Comparison of ENCODE assay signal across 8 cellular contexts in genomic region chr4:101169044-101170014, GRCh38.
DNase-seq lines count a peak whose midpoint lies in the region; ATAC-seq and TF ChIP-seq lines count a peak whose summit lies in the region.

No MANE protein-coding gene starts in this region.

- no peaks in the 10 kb centered on the region for H3K36me3 Mint-ChIP-seq in immature natural killer cell

- no peak overlapping the region for H3K4me3 Mint-ChIP-seq in immature natural killer cell

- H3K9me3 Mint-ChIP-seq in immature natural killer cell, result no peaks in the 10 kb centered on the region

- peak; percentile 52 for TF ChIP-seq CTCF in astrocyte of the cerebellum (IDR thresholded peaks at IDR 0.05; ENCODE audit: low read depth, low read length, missing control alignments)

- peak; percentile 11 for DNase-seq in NCI-H2171 treated with DMSO at 0.1 percent for 48 hours (lab: John Stamatoyannopoulos, UW)
- no peak for DNase-seq in NCI-H2171 (lab: John Stamatoyannopoulos, UW)
- peak; percentile 56 to 92 (median 71) for DNase-seq in NCI-H1417 (lab: John Stamatoyannopoulos, UW)
- DNase-seq in T follicular helper cell (ENCODE audit: low read depth), result peak; percentile 16
- DNase-seq in astrocyte of the cerebellum (ENCODE audit: low read depth), result peak; percentile 26
- DNase-seq in immature natural killer cell, result peak; percentile 58 to 66 (median 63)
- DNase-seq in stimulated activated CD4-positive, alpha-beta T cell treated with anti-CD3 and anti-CD28 coated beads, Interleukin-2, amount 100 ng/mL, for 24 hours, result peak; percentile 38 to 55

- peak; percentile 100 for ATAC-seq in HG02798 (IDR thresholded peaks at IDR 0.05; ENCODE audit: poor library complexity, unreplicated experiment)

- no peak overlapping the region for H3K27ac Mint-ChIP-seq in immature natural killer cell

- no peak overlapping the region for H3K4me3 ChIP-seq in astrocyte of the cerebellum (ENCODE audit: low read depth, low read length)

- H3K27me3 Mint-ChIP-seq in immature natural killer cell (ENCODE audit: low read depth in 3 of 3), result no peaks in the 10 kb centered on the region

- H3K4me1 Mint-ChIP-seq in immature natural killer cell, result peaks cover 4 to 36% of the 10 kb centered on the region in 2 donors

- in situ Hi-C loops in astrocyte of the cerebellum (cut with HindIII; ENCODE audit: low sequenced_read_pairs), result no loop called here
